1 cellular context compared by ENCODE assay signal in the genomic region with DNA sequence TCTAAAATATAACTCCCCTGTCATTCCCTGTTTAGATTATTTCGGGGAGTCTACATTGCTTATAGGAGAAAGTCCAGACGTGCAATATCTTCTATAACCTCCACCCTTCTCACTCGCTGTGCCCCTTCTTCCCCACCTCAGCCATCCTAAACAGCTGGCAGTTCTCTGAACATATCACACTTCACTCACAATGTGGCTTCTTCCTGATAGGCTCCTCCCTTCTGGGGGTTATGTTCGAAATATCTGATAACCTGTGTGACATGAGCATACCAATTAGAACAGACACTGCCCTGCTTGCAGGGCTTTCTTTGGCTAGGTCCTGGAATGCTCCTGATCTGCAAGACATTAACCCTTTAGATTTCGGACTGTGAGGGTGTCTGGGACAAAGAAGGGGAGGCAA.
A peak's percentile ranks its signal among the peaks of the same experiment; 100 is the strongest.
TF ChIP-seq lines count a peak whose summit lies in the region.

No MANE protein-coding gene starts in this region.

TF ChIP-seq in K562, 482 proteins besides CTCF, POLR2A, EP300 and RAD21 (continued from another document):
- TF ChIP-seq, protein P1, sequence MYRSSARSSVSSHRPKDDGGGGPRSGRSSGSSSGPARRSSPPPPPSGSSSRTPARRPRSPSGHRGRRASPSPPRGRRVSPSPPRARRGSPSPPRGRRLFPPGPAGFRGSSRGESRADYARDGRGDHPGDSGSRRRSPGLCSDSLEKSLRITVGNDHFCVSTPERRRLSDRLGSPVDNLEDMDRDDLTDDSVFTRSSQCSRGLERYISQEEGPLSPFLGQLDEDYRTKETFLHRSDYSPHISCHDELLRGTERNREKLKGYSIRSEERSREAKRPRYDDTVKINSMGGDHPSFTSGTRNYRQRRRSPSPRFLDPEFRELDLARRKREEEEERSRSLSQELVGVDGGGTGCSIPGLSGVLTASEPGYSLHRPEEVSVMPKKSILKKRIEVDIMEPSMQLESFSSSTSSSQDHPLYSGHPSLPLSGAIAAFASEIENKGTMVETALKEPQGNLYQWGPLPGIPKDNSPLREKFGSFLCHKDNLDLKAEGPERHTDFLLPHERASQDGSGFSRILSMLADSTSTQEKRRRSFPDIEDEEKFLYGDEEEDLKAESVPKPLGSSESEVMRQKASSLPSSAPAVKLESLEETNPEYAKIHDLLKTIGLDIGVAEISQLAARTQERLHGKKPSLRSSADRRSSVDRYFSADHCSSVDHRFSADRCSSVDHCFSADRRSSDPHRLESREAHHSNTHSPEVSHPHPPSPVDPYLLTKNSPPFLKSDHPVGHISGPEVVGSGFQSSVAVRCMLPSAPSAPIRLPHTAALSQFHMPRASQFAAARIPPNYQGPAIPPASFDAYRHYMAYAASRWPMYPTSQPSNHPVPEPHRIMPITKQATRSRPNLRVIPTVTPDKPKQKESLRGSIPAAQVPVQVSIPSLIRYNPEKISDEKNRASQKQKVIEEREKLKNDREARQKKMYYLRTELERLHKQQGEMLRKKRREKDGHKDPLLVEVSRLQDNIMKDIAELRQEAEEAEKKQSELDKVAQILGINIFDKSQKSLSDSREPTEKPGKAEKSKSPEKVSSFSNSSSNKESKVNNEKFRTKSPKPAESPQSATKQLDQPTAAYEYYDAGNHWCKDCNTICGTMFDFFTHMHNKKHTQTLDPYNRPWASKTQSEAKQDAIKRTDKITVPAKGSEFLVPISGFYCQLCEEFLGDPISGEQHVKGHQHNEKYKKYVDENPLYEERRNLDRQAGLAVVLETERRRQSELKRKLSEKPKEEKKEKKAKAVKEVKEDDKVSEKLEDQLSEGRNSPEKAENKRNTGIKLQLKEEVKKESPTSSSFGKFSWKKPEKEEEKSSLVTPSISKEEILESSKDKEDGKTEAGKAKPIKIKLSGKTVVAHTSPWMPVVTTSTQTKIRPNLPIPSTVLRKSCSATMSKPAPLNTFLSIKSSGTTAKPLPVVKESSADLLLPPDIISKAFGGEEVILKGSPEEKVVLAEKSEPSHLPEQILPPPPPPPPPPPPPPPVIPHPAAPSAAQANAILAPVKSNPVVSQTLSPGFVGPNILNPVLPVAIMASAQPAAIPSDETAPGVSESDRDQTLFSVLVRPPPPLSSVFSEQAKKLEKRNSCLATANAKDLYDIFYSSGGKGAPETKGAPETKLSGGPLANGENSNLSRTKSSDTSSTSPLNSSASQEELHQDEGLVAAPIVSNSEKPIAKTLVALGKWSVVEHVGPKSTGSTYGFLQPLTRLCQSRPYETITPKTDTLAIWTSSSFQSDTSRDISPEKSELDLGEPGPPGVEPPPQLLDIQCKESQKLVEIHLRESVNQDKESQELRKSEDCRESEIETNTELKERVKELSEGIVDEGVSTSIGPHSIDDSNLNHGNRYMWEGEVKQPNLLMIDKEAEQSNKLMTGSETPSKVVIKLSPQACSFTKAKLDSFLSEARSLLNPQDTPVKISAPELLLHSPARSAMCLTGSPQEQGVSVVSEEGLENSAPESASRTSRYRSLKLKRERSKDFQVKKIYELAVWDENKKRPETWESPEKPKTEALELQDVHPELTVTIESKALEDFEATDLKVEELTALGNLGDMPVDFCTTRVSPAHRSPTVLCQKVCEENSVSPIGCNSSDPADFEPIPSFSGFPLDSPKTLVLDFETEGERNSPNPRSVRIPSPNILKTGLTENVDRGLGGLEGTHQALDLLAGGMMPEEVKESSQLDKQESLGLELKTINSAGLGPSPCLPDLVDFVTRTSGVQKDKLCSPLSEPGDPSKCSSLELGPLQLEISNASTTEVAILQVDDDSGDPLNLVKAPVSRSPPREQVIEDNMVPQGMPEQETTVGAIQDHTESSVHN (IDR thresholded peaks at IDR 0.05; ENCODE audit: borderline replicate concordance in 1 of 2, low read depth in 1 of 2) = no peak
- TF ChIP-seq SAFB2 (IDR thresholded peaks at IDR 0.05; ENCODE audit: borderline replicate concordance, low read depth, low read length, severe bottlenecking) (no peak), ARID1B (IDR thresholded peaks at IDR 0.05) (0 out of 2 replicates have a peak, but pooled peaks have one; percentile 9)
